Comparison of ENCODE assay signal across 1 cellular context in genomic region chr7:95824586-95824985, GRCh38.
TF ChIP-seq lines count a peak whose summit lies in the region.

No MANE protein-coding gene starts in this region.

TF ChIP-seq in H1, 55 proteins besides CTCF, POLR2A, EP300 and RAD21 (continued from another document):
- TF ChIP-seq USF2 (IDR thresholded peaks at IDR 0.05; ENCODE audit: low read length) (no peak), KDM5A (IDR thresholded peaks at IDR 0.05; ENCODE audit: low read length) (no peak), TBP (IDR thresholded peaks at IDR 0.05; ENCODE audit: low read depth, low read length) (no peak), CBX5 (IDR thresholded peaks at IDR 0.05; ENCODE audit: low read depth, low read length) (no peak), POLR2AphosphoS5 (IDR thresholded peaks at IDR 0.05; ENCODE audit: low read depth, low read length) (no peak), CBX8 (IDR thresholded peaks at IDR 0.05; ENCODE audit: borderline replicate concordance, low read depth, low read length) (no peak), BRCA1 (IDR thresholded peaks at IDR 0.05; ENCODE audit: low read depth, low read length) (no peak)
